ENCODE assay signal across 11 cellular contexts in the genomic region with DNA sequence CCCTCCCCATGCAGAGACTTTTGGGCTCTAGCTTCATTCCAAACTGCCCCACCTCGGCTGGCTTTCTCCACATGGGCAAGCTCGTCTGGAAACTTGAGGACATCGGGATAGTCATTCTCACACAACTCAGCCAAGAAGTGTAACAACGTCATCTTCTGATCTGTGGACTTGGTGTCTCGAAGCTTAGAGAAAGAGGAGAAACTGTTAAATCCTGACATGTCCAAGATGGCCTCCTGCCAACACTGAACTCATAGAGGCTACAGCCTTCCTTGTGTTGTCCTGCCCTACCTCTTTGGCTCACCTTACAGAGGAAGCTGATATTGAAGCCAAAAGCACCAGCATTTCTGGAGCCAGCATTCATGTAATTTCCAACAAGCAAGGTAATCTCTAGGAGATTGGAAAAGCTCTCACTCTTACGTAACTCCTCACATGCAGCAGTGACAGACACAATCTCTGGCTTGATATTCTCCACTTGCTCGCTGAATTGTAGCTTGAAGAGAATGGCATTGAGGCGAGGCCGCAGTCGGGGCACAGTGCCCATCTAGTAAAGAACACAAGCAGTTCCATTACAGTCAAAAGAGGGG. TPM values are rescaled to one million over a fixed set of nuclear protein-coding genes. Genes with fewer than 3 reads are reported as not detected.
DNase-seq lines count a peak whose midpoint lies in the region; ATAC-seq and TF ChIP-seq lines count a peak whose summit lies in the region.
"Had no signal": no experiment of that assay in that cellular context is flagged by ENCODE, and none has a peak within 500 bp of the region (broad histone marks: within the 10 kb centered on the region; RNA-seq: fewer than 3 reads in every experiment).

No MANE protein-coding gene starts in this region.

- H3K27ac ChIP-seq in SK-N-MC = peak overlapping the region; percentile 69
- peak overlapping the region; percentile 57 for H3K27ac ChIP-seq in cingulate gyrus (ENCODE audit: low read depth, low read length)
- H3K27ac ChIP-seq in lung (ENCODE audit: low read depth in 1 of 2, low read length in 1 of 2) = peak overlapping the region; percentile 68 to 78
- H3K27ac ChIP-seq in thyroid gland = peak overlapping the region; percentile 39 to 68 (median 59)

- no peaks in the 10 kb centered on the region for H3K27me3 ChIP-seq in lung (ENCODE audit: control insufficient read depth, insufficient read depth)
- no peaks in the 10 kb centered on the region for H3K27me3 ChIP-seq in thyroid gland

- peaks cover 1 to 13% of the 10 kb centered on the region in 2 donors for H3K4me1 ChIP-seq in lung (ENCODE audit: control insufficient read depth in 2 of 2, insufficient read depth in 2 of 2, low read length in 2 of 2)
- H3K4me1 ChIP-seq in thyroid gland = peaks cover 5 to 33% of the 10 kb centered on the region in 2 donors

- DNase-seq in SK-N-MC (ENCODE audit: low read depth, low spot score) (no peak), lung (ENCODE audit: low spot score) (peak; percentile 27), thyroid gland (peak; percentile 60 to 77), DMS79 (lab: John Stamatoyannopoulos, UW) (no peak), GM10248 (ENCODE audit: extremely low spot score) (no peak), RKO (ENCODE audit: low spot score) (no peak)
- DNase-seq: activated CD4-positive, CD25-positive, alpha-beta regulatory T cell; H9; kidney glomerular epithelial cell; NCI-H82 had no signal

- no peak for TF ChIP-seq CTCF in lung (IDR thresholded peaks at IDR 0.05; ENCODE audit: control extremely low read depth, extremely low read depth)
- no peak for TF ChIP-seq CTCF in thyroid gland (IDR thresholded peaks at IDR 0.05)
- no peak for TF ChIP-seq CTCF in GM10248 (IDR thresholded peaks at IDR 0.05; ENCODE audit: control extremely low read depth, extremely low read depth, low read depth, missing control alignments)

- no peak overlapping the region for H3K4me3 ChIP-seq in SK-N-MC
- no peak overlapping the region for H3K4me3 ChIP-seq in lung
- no peak overlapping the region for H3K4me3 ChIP-seq in thyroid gland (replicated peaks in 1 of 3)

- CTCF ChIA-PET in GM10248 (lab: Yijun Ruan, JAX) = interaction anchor here (0.9 to 11.2 kb wide), 13 partner anchors 9 to 170 kb away, joined by 3 to 127 read pairs (median 6); a partner anchor contains a TSS

- no peak for ATAC-seq in lung (ENCODE audit: insufficient read depth, low FRiP score)

- intact Hi-C loops in thyroid gland (cut with DNase I) = no loop called here

- TF ChIP-seq POLR2A in thyroid gland (IDR thresholded peaks at IDR 0.05) = no peak

- H3K36me3 ChIP-seq in SK-N-MC (ENCODE audit: insufficient read depth, low read length) = peaks cover 44% of the 10 kb centered on the region
- peaks cover 15 to 35% of the 10 kb centered on the region in 2 donors for H3K36me3 ChIP-seq in lung (ENCODE audit: control insufficient read depth in 2 of 2, insufficient read depth in 2 of 2, low read length in 2 of 2)
- H3K36me3 ChIP-seq in thyroid gland = peaks cover 11 to 19% of the 10 kb centered on the region in 2 donors

- H3K9ac ChIP-seq in SK-N-MC (ENCODE audit: insufficient read length) = no peak overlapping the region

- no peaks in the 10 kb centered on the region for H3K9me3 ChIP-seq in SK-N-MC (ENCODE audit: low read depth, low read length)
- no peaks in the 10 kb centered on the region for H3K9me3 ChIP-seq in lung (ENCODE audit: control insufficient read depth in 2 of 2, insufficient read depth in 1 of 2, low read length in 1 of 2)
- H3K9me3 ChIP-seq in thyroid gland = no peaks in the 10 kb centered on the region

- WGBS in lung, 2 donors = 77 to 87% methylated on average over 10 of the region's 10 CpGs
- 78% methylated on average over 10 of the region's 10 CpGs for whole genome bisulfite sequencing in thyroid gland, 2 donors

- POLR2A ChIA-PET in GM10248 (lab: Yijun Ruan, JAX) = interaction anchor here (0.6 kb wide), 1 partner anchor 19 kb away, joined by 3 read pairs; no protein-coding TSS in a partner anchor

RNA-seq across cellular contexts. Expression of a gene that starts 39.6 kb away (rescaled TPM):
- 1 to 10 TPM; 2.7 to 5.1 TPM for total RNA-seq in lung
- under 1 TPM; 0.14 to 0.39 TPM for polyA plus RNA-seq in lung
- total RNA-seq in thyroid gland = 1 to 10 TPM; 1.8 to 3.4 (median 2.1) TPM

RNA-seq across cellular contexts. Expression of a gene that starts 43.7 kb away (rescaled TPM):
- total RNA-seq in lung (1 to 10 TPM; 3.1 to 8.7 TPM), thyroid gland (10 to 100 TPM in 1 of 4 donors, 1 to 10 TPM in 3; 2.5 to 10.7 (median 4.8) TPM)
- under 1 TPM; 0.08 to 0.24 TPM for polyA plus RNA-seq in lung

RNA-seq across cellular contexts. Expression of a gene that starts 52.7 kb away (rescaled TPM):
- 100 to 1,000 TPM in 1 of 2 donors, 10 to 100 TPM in 1; 63.9 to 116 TPM for total RNA-seq in lung
- polyA plus RNA-seq in lung = 10 to 100 TPM; 44.8 to 73.4 TPM
- 10 to 100 TPM; 24.7 to 31.5 (median 27.6) TPM for total RNA-seq in thyroid gland

Comparison
In these comparisons a context has a peak if more than half of its experiments do, and no peak if none do; other contexts are left out.
1. DNase-seq: peak in lung (single experiment) and thyroid gland (2 of 2); none in SK-N-MC (single experiment), DMS79 (single experiment), GM10248 (single experiment) and RKO (single experiment).
2. Peak in every context shown above with its lines, with median percentiles within 50 percentile points of each other: H3K27ac ChIP-seq.